ENCODE assay signal across 8 cellular contexts in genomic region chrX:153667931-153668396, GRCh38. TPM values are rescaled to one million over a fixed set of nuclear protein-coding genes. Genes with fewer than 3 reads are reported as not detected.
DNase-seq lines count a peak whose midpoint lies in the region; ATAC-seq and TF ChIP-seq lines count a peak whose summit lies in the region.

No MANE protein-coding gene starts in this region.

- peak; percentile 97 for ATAC-seq in left lobe of liver
- no peak for ATAC-seq in HG03159 (IDR thresholded peaks at IDR 0.05; ENCODE audit: unreplicated experiment)

- DNase-seq in D341Med (ENCODE audit: low spot score) (peak; percentile 83), HEK293T (ENCODE audit: extremely low spot score) (peak; percentile 83), NCI-H345 (lab: John Stamatoyannopoulos, UW) (peak; percentile 72), cerebellum (ENCODE audit: low spot score) (peak; percentile 84), left lobe of liver (ENCODE audit: low spot score) (peak; percentile 78)
- DNase-seq in activated CD4-positive, alpha-beta T cell treated with anti-CD3 and anti-CD28 coated beads for 4 hours: peak; percentile 58 to 77
- peak; percentile 75 to 83 for DNase-seq in stimulated activated CD4-positive, alpha-beta T cell treated with anti-CD3 and anti-CD28 coated beads, Interleukin-2, amount 100 ng/mL, for 48 hours

- CTCF ChIA-PET in HEK293T (lab: Yijun Ruan, JAX): interaction anchor here (0.5 to 3.1 kb wide), 34 partner anchors 10 to 726 kb away, joined by 3 to 37 read pairs (median 5); partner anchors contain the start of genes CCNQ and SLC6A8

- POLR2A ChIA-PET in HEK293T (lab: Yijun Ruan, JAX): interaction anchor here (1.3 to 2.1 kb wide), 2 partner anchors 24 to 58 kb away, joined by 3 to 6 read pairs; no protein-coding TSS in a partner anchor

TF ChIP-seq in HEK293T, 16 proteins besides CTCF, POLR2A, EP300 and RAD21:
- peak; percentile 91 for TF ChIP-seq L3MBTL2 (conservative IDR thresholded peaks at IDR 0.05)
- no peak for TF ChIP-seq PKNOX1 (IDR thresholded peaks at IDR 0.05)

RNA-seq across cellular contexts. Expression of gene PNCK, which starts 5.6 kb away (rescaled TPM):
- 21.0 TPM for total RNA-seq in cerebellum
- total RNA-seq in left lobe of liver: not detected

RNA-seq across cellular contexts. Expression of gene SLC6A8, which starts 19.8 kb away (rescaled TPM):
- total RNA-seq in cerebellum (16.0 TPM), left lobe of liver (3.2 TPM)

RNA-seq across cellular contexts. Expression of gene DUSP9, which starts 21.0 kb away (rescaled TPM):
- 0.45 TPM for total RNA-seq in cerebellum
- 0.60 TPM for total RNA-seq in left lobe of liver

RNA-seq across cellular contexts. Expression of gene BCAP31, which starts 56.2 kb away (rescaled TPM):
- total RNA-seq in cerebellum: 40.0 TPM
- total RNA-seq in left lobe of liver: 108 TPM

RNA-seq across cellular contexts. Expression of gene ABCD1, which starts 56.7 kb away (rescaled TPM):
- 3.8 TPM for total RNA-seq in cerebellum
- 13.4 TPM for total RNA-seq in left lobe of liver

Comparison
In these comparisons a context has a peak if more than half of its experiments do, and no peak if none do; other contexts are left out.
1. RNA of gene PNCK, which starts 5.6 kb away (total RNA-seq): 21.0 TPM in cerebellum (single experiment); not detected in left lobe of liver (single experiment); every median in the first group is over 10 times any median in the second.
2. Peak in every context shown above with its lines, with median percentiles within 50 percentile points of each other: DNase-seq.